ENCODE assay signal across 25 cellular contexts in the genomic region with DNA sequence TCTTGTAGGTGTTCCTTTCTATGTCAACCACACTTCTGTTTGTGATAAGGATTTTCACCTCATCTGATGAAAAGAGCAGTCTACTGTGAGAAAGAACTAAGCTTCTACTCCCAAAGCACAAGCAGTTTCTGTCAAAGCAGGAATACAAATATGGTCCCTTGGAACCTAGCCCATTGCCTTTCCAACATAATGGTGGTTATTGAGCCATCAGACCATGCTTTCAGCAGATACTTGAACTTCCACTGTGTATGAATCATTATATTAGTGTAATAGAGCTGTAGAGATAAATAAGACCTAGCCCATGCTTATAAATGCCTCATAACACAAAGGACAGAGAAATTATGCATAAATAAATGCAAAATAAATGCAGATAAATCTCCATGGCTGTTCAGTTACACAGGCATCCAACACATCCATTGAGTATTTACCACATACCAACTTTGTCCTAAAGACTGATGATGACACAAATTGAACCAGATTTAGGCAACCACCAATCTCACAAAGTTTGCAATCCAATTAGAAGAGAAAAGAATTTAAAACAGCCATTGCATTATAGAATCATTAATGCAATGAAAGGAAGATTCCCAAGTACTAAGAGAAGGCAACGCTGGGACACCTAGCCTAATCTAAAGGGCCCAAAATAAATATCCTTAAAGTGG.
DNase-seq lines count a peak whose midpoint lies in the region; ATAC-seq, FAIRE-seq and TF ChIP-seq lines count a peak whose summit lies in the region.
"Had no signal": no experiment of that assay in that cellular context is flagged by ENCODE, and none has a peak within 500 bp of the region (broad histone marks: within the 10 kb centered on the region; RNA-seq: fewer than 3 reads in every experiment).

No MANE protein-coding gene starts in this region.

- H3K4me3 Mint-ChIP-seq in naive thymus-derived CD4-positive, alpha-beta T cell = no peak overlapping the region
- H3K4me3 Mint-ChIP-seq: activated naive CD8-positive, alpha-beta T cell; CD8-positive, alpha-beta memory T cell; T-helper 17 cell had no signal

- no peaks in the 10 kb centered on the region for H3K4me1 ChIP-seq in naive thymus-derived CD4-positive, alpha-beta T cell (ENCODE audit: control insufficient read depth in 2 of 2, insufficient read depth in 2 of 2, low read length in 2 of 2)
- H3K4me1 ChIP-seq: SJCRH30, thyroid gland had no signal

- H3K27ac Mint-ChIP-seq in naive thymus-derived CD4-positive, alpha-beta T cell = no peak overlapping the region
- H3K27ac Mint-ChIP-seq: activated naive CD8-positive, alpha-beta T cell; activated T-helper 2 cell treated with anti-CD3 and anti-CD28 coated beads, Interferon-gamma antibody, Interleukin-2, Interleukin-4, amounts not matched to agents 10 μg/mL and 5 μg/mL and 100 μg/mL, durations not matched to agents 14 hours and 24 hours and 36 hours; CD8-positive, alpha-beta memory T cell; T-helper 17 cell had no signal

- no peak for ATAC-seq in naive thymus-derived CD4-positive, alpha-beta T cell
- ATAC-seq: T-helper 17 cell had no signal

- H3K27me3 ChIP-seq in naive thymus-derived CD4-positive, alpha-beta T cell (ENCODE audit: control insufficient read depth in 2 of 2, insufficient read depth in 2 of 2, low read length in 2 of 2) = no peaks in the 10 kb centered on the region
- H3K27me3 ChIP-seq: neutrophil, SJCRH30, thyroid gland had no signal

- POLR2A ChIA-PET in naive thymus-derived CD4-positive, alpha-beta T cell (lab: Charles Lee) = no interaction called here

- intact Hi-C loops in naive thymus-derived CD4-positive, alpha-beta T cell (cut with micrococcal nuclease) = no loop called here

- H3K36me3 Mint-ChIP-seq in naive thymus-derived CD4-positive, alpha-beta T cell = no peaks in the 10 kb centered on the region
- H3K36me3 Mint-ChIP-seq: activated naive CD8-positive, alpha-beta T cell; CD8-positive, alpha-beta memory T cell had no signal

- in situ Hi-C loops in G401 (cut with HindIII; ENCODE audit: low sequenced_read_pairs) = no loop called here

- CTCF ChIA-PET in naive thymus-derived CD4-positive, alpha-beta T cell (lab: Charles Lee) = no interaction called here

- H3K9me3 Mint-ChIP-seq in naive thymus-derived CD4-positive, alpha-beta T cell = peaks cover 3 to 27% (median 8%) of the 10 kb centered on the region in 11 donors

- no peak overlapping the region for H3K27ac ChIP-seq in naive thymus-derived CD4-positive, alpha-beta T cell (ENCODE audit: low read depth, low read length)
- H3K27ac ChIP-seq: neutrophil, SJCRH30, thyroid gland had no signal

- no peaks in the 10 kb centered on the region for H3K36me3 ChIP-seq in naive thymus-derived CD4-positive, alpha-beta T cell (ENCODE audit: control insufficient read depth in 2 of 3, insufficient read depth in 3 of 3, low read length in 3 of 3)
- H3K36me3 ChIP-seq: neutrophil, SJCRH30, thyroid gland had no signal

- H3K9me3 ChIP-seq in naive thymus-derived CD4-positive, alpha-beta T cell (ENCODE audit: control insufficient read depth in 2 of 3, low read length in 3 of 3) = no peaks in the 10 kb centered on the region
- H3K9me3 ChIP-seq: neutrophil, SJCRH30, thyroid gland had no signal

- DNase-seq in G401 (ENCODE audit: low spot score) (peak; percentile 15), NCI-H2196 (lab: John Stamatoyannopoulos, UW; ENCODE audit: unreplicated experiment) (peak; percentile 30), dedifferentiated amniotic fluid mesenchymal stem cell (ENCODE audit: extremely low spot score) (peak; percentile 27), stromal cell of bone marrow (ENCODE audit: low read depth) (peak; percentile 74), GM12891 (ENCODE audit: insufficient read length, low spot score) (no peak), GM19238 (ENCODE audit: insufficient read length, low spot score) (no peak)
- DNase-seq in naive thymus-derived CD4-positive, alpha-beta T cell = no peak
- DNase-seq: activated CD4-positive, alpha-beta T cell treated with anti-CD3 and anti-CD28 coated beads for 48 hours; AML-193; CD8-positive, alpha-beta memory T cell; DMS53; effector CD8-positive, alpha-beta T cell; kidney; NCI-H1436; NCI-H2227 treated with DMSO at 0.1 percent for 48 hours; SJCRH30; stimulated activated CD4-positive, alpha-beta T cell treated with anti-CD3 and anti-CD28 coated beads, Interleukin-4, amount 100 ng/mL, for 24 hours; stimulated activated naive CD4-positive, alpha-beta T cell treated with Interleukin-2 at 50 U/mL for 16 hours; T-helper 17 cell; thyroid gland had no signal

- no peaks in the 10 kb centered on the region for H3K27me3 Mint-ChIP-seq in naive thymus-derived CD4-positive, alpha-beta T cell
- H3K27me3 Mint-ChIP-seq: CD8-positive, alpha-beta memory T cell; T-helper 17 cell had no signal

- no peaks in the 10 kb centered on the region for H3K4me1 Mint-ChIP-seq in naive thymus-derived CD4-positive, alpha-beta T cell
- H3K4me1 Mint-ChIP-seq: CD8-positive, alpha-beta memory T cell; T-helper 17 cell had no signal

- no peak for FAIRE-seq in GM12891 (lab: Jason Lieb, UNC)
- FAIRE-seq: H1, kidney, RCC 7860 had no signal

- no peak for TF ChIP-seq POLR2A in GM12891 (IDR thresholded peaks at IDR 0.05; ENCODE audit: low read depth, low read length)

- no peak overlapping the region for H3K4me3 ChIP-seq in naive thymus-derived CD4-positive, alpha-beta T cell (ENCODE audit: low read length)
- H3K4me3 ChIP-seq: SJCRH30, thyroid gland had no signal

TF ChIP-seq in GM12891, 5 proteins besides CTCF, POLR2A, EP300 and RAD21:
- TF ChIP-seq SPI1 (IDR thresholded peaks at IDR 0.05; ENCODE audit: low read depth, low read length) (no peak), TAF1 (IDR thresholded peaks at IDR 0.05; ENCODE audit: low read depth, low read length) (no peak), POLR2AphosphoS5 (IDR thresholded peaks at IDR 0.05; ENCODE audit: low read depth, low read length) (no peak), POU2F2 (IDR thresholded peaks at IDR 0.05; ENCODE audit: low read depth, low read length) (no peak), PAX5 (IDR thresholded peaks at IDR 0.05; ENCODE audit: insufficient read depth, low read length, severe bottlenecking) (no peak)

Comparison
In these comparisons a context has a peak if more than half of its experiments do, and no peak if none do; other contexts are left out.
1. DNase-seq: peak in G401 (single experiment), NCI-H2196 (single experiment), dedifferentiated amniotic fluid mesenchymal stem cell (single experiment) and stromal cell of bone marrow (single experiment); none in GM12891 (single experiment), naive thymus-derived CD4-positive, alpha-beta T cell (0 of 9) and GM19238 (single experiment).